Comparison of ENCODE assay signal across 12 cellular contexts in the genomic region with DNA sequence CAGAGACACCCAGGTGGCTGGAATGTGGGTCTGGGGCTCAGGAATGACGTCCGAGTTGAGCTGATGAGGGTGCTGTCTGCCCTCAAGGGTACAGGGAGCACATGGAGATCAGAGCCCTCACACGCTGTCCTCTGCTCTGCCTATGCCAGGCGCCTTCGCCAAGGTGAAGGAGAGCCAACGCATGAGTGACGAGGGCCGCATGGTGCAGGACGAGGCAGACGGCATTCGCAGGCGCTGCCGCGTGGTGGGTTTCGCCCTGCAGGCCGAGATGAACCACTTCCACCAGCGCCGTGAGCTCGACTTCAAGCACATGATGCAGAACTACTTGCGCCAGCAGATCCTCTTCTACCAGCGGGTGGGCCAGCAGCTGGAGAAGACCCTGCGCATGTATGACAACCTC. TPM values are rescaled to one million over a fixed set of nuclear protein-coding genes. Genes with fewer than 3 reads are reported as not detected.
DNase-seq lines count a peak whose midpoint lies in the region; ATAC-seq and TF ChIP-seq lines count a peak whose summit lies in the region.
"Had no signal": no experiment of that assay in that cellular context is flagged by ENCODE, and none has a peak within 500 bp of the region (broad histone marks: within the 10 kb centered on the region; RNA-seq: fewer than 3 reads in every experiment).

No MANE protein-coding gene starts in this region.

- intact Hi-C loops in posterior vena cava (cut with DNase I) = no loop called here
- intact Hi-C loops in naive thymus-derived CD4-positive, alpha-beta T cell (cut with micrococcal nuclease) = no loop called here

- H3K4me2 ChIP-seq in GM23338 = no peak overlapping the region
- H3K4me2 ChIP-seq: BLaER1 had no signal

- POLR2A ChIA-PET in WTC11 (lab: Charles Lee) = no interaction called here
- POLR2A ChIA-PET in naive thymus-derived CD4-positive, alpha-beta T cell (lab: Charles Lee) = interaction anchor here (0.9 kb wide), 1 partner anchor 9 kb away, joined by 3 read pairs; a partner anchor contains a TSS

- H3K9me3 Mint-ChIP-seq in GM23338 = no peaks in the 10 kb centered on the region; the same call in 2 of the 3 replicates
- H3K9me3 Mint-ChIP-seq in WTC11 = no peaks in the 10 kb centered on the region
- no peaks in the 10 kb centered on the region for H3K9me3 Mint-ChIP-seq in naive thymus-derived CD4-positive, alpha-beta T cell
- H3K9me3 Mint-ChIP-seq: IgD-negative memory B cell had no signal

- no peak for DNase-seq in GM23338 (ENCODE audit: low spot score)
- DNase-seq in WTC11 (ENCODE audit: low spot score) = no peak
- DNase-seq in posterior vena cava (ENCODE audit: low spot score) = peak; percentile 67
- no peak for DNase-seq in naive thymus-derived CD4-positive, alpha-beta T cell
- DNase-seq in activated T-cell treated with anti-CD3 and anti-CD28 coated beads, Interleukin-2, amount 50 U/mL, for 1 hour = no peak
- no peak for DNase-seq in kidney tubule cell (ENCODE audit: low spot score)
- DNase-seq: 8988T, AML-193, DMS53, H7 had no signal

- peaks cover 10% of the 10 kb centered on the region for H4K20me1 ChIP-seq in GM23338 (replicated peaks; ENCODE audit: insufficient read depth)

- H3K27me3 Mint-ChIP-seq in GM23338 (ENCODE audit: insufficient read depth, low read depth, poor library complexity) (peaks cover 16% of the 10 kb centered on the region), WTC11 (ENCODE audit: low read depth) (no peaks in the 10 kb centered on the region)
- no peaks in the 10 kb centered on the region for H3K27me3 Mint-ChIP-seq in naive thymus-derived CD4-positive, alpha-beta T cell
- H3K27me3 Mint-ChIP-seq: IgD-negative memory B cell had no signal

- no peaks in the 10 kb centered on the region; the same call in 1 of the 2 replicates for H3K4me1 ChIP-seq in GM23338 (ENCODE audit: insufficient read depth)
- H3K4me1 ChIP-seq in naive thymus-derived CD4-positive, alpha-beta T cell (ENCODE audit: control insufficient read depth in 2 of 2, insufficient read depth in 2 of 2, low read length in 2 of 2) = peaks cover 0 to 2% of the 10 kb centered on the region in 2 donors

- no peaks in the 10 kb centered on the region; the same call in 1 of the 2 replicates for H3K36me3 ChIP-seq in GM23338 (ENCODE audit: insufficient read depth)
- H3K36me3 ChIP-seq in naive thymus-derived CD4-positive, alpha-beta T cell (ENCODE audit: control insufficient read depth in 2 of 3, insufficient read depth in 3 of 3, low read length in 3 of 3) = no peaks in the 10 kb centered on the region

- peaks cover 38% of the 10 kb centered on the region for H3K79me2 ChIP-seq in GM23338 (replicated peaks; ENCODE audit: insufficient read depth)

- no peaks in the 10 kb centered on the region for H3K27me3 ChIP-seq in GM23338 (ENCODE audit: insufficient read depth)
- H3K27me3 ChIP-seq in naive thymus-derived CD4-positive, alpha-beta T cell (ENCODE audit: control insufficient read depth in 2 of 2, insufficient read depth in 2 of 2, low read length in 2 of 2) = no peaks in the 10 kb centered on the region
- H3K27me3 ChIP-seq: BLaER1 had no signal

- H3K9me3 ChIP-seq in naive thymus-derived CD4-positive, alpha-beta T cell (ENCODE audit: control insufficient read depth in 2 of 3, low read length in 3 of 3) = no peaks in the 10 kb centered on the region
- H3K9me3 ChIP-seq: BLaER1 had no signal

- H2AFZ ChIP-seq in GM23338 = no peak overlapping the region

- H3K4me1 Mint-ChIP-seq in GM23338 = peaks cover 33% of the 10 kb centered on the region
- H3K4me1 Mint-ChIP-seq in WTC11 = peaks cover 16% of the 10 kb centered on the region
- H3K4me1 Mint-ChIP-seq in naive thymus-derived CD4-positive, alpha-beta T cell = peaks cover 3 to 10% (median 6%) of the 10 kb centered on the region in 7 donors

- ATAC-seq in GM23338 (no peak), WTC11 (no peak)
- ATAC-seq in naive thymus-derived CD4-positive, alpha-beta T cell = no peak

- CTCF ChIA-PET in WTC11 (lab: Charles Lee) = no interaction called here
- CTCF ChIA-PET in naive thymus-derived CD4-positive, alpha-beta T cell (lab: Charles Lee) = no interaction called here

- H3K36me3 Mint-ChIP-seq in GM23338 (ENCODE audit: low read depth) (peaks cover 16% of the 10 kb centered on the region; the same call in 2 of the 3 replicates), WTC11 (peaks cover 10% of the 10 kb centered on the region; the same call in 1 of the 2 replicates)
- no peaks in the 10 kb centered on the region for H3K36me3 Mint-ChIP-seq in naive thymus-derived CD4-positive, alpha-beta T cell
- H3K36me3 Mint-ChIP-seq: IgD-negative memory B cell had no signal

- TF ChIP-seq CTCF in GM23338 (conservative IDR thresholded peaks at IDR 0.05; ENCODE audit: low read depth in 2 of 2) (no peak), WTC11 (IDR thresholded peaks at IDR 0.05) (no peak)

- H3K27ac Mint-ChIP-seq in GM23338 (0 out of 2 replicates have a peak overlapping the region, but pooled peaks have one; percentile 29), WTC11 (peak overlapping the region; percentile 43)
- no peak overlapping the region for H3K27ac Mint-ChIP-seq in naive thymus-derived CD4-positive, alpha-beta T cell

- no peak overlapping the region for H3K27ac ChIP-seq in GM23338 (ENCODE audit: low read depth)
- no peak overlapping the region for H3K27ac ChIP-seq in naive thymus-derived CD4-positive, alpha-beta T cell (ENCODE audit: low read depth, low read length)
- H3K27ac ChIP-seq: BLaER1 had no signal

- H3F3A ChIP-seq in GM23338 (replicated peaks; ENCODE audit: low read depth) = 0 out of 2 replicates have a peak, but pooled peaks cover 2% of the 10 kb centered on the region

- no peak overlapping the region for H3K4me3 ChIP-seq in GM23338
- no peak overlapping the region for H3K4me3 ChIP-seq in naive thymus-derived CD4-positive, alpha-beta T cell (ENCODE audit: low read length)
- H3K4me3 ChIP-seq: BLaER1 had no signal

- H3K9me2 ChIP-seq in GM23338 (ENCODE audit: insufficient read depth) = no peaks in the 10 kb centered on the region

- H3K4me3 Mint-ChIP-seq in GM23338 (no peak overlapping the region), WTC11 (no peak overlapping the region)
- H3K4me3 Mint-ChIP-seq in naive thymus-derived CD4-positive, alpha-beta T cell = no peak overlapping the region
- H3K4me3 Mint-ChIP-seq: IgD-negative memory B cell had no signal

TF ChIP-seq in GM23338, 12 proteins besides CTCF, POLR2A, EP300 and RAD21 (continues in another document):
- no peak for TF ChIP-seq POLR2AphosphoS5 (IDR thresholded peaks at IDR 0.05; ENCODE audit: low read depth)
- no peak for TF ChIP-seq NANOG (IDR thresholded peaks at IDR 0.05; ENCODE audit: borderline replicate concordance)
- no peak for TF ChIP-seq EZH2 (IDR thresholded peaks at IDR 0.05; ENCODE audit: low read depth, unreplicated experiment)

TF ChIP-seq in WTC11, 78 proteins besides CTCF, POLR2A, EP300 and RAD21 (continues in another document):
- TF ChIP-seq ZNF423 (CRISPR knock-in tag; IDR thresholded peaks at IDR 0.05) (no peak), CREB1 (CRISPR knock-in tag; IDR thresholded peaks at IDR 0.05) (no peak), ZNF263 (CRISPR knock-in tag; IDR thresholded peaks at IDR 0.05; ENCODE audit: low read depth) (no peak), OVOL2 (CRISPR knock-in tag; IDR thresholded peaks at IDR 0.05; ENCODE audit: borderline replicate concordance) (no peak), ZNF121 (CRISPR knock-in tag; IDR thresholded peaks at IDR 0.05) (no peak), NR2C2 (CRISPR knock-in tag; IDR thresholded peaks at IDR 0.05) (no peak)
- TF ChIP-seq, protein P1, sequence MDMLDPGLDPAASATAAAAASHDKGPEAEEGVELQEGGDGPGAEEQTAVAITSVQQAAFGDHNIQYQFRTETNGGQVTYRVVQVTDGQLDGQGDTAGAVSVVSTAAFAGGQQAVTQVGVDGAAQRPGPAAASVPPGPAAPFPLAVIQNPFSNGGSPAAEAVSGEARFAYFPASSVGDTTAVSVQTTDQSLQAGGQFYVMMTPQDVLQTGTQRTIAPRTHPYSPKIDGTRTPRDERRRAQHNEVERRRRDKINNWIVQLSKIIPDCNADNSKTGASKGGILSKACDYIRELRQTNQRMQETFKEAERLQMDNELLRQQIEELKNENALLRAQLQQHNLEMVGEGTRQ (CRISPR knock-in tag; IDR thresholded peaks at IDR 0.05) = no peak

RNA-seq across cellular contexts. Expression of a gene that starts 9.1 kb away (rescaled TPM):
- 14.6 and 21.2 TPM in 2 replicates for total RNA-seq in GM23338 (2014; rRNA removed; shearing (Covaris generic))
- 4.9 and 6.2 TPM in 2 replicates for polyA plus RNA-seq in GM23338 (2016; fragmentation: Nextera tagmentation; extraction: Ambion mirVana)
- 17.8 to 19.8 TPM (median 18.9 TPM) in 3 replicates for total RNA-seq in WTC11 (2021)
- total RNA-seq in posterior vena cava = 10 to 100 TPM; 23.8 to 30.9 TPM
- 1 to 10 TPM in 4 of 5 experiments, under 1 TPM in 1; 0.94 to 3.4 (median 1.4) TPM for total RNA-seq in naive thymus-derived CD4-positive, alpha-beta T cell
- polyA plus RNA-seq in naive thymus-derived CD4-positive, alpha-beta T cell = under 1 TPM; 0.13 to 0.22 TPM

RNA-seq across cellular contexts. Expression of a gene that starts 16.8 kb away (rescaled TPM):
- 315 and 319 TPM in 2 replicates for total RNA-seq in GM23338 (2014; rRNA removed; shearing (Covaris generic))
- 210 and 219 TPM in 2 replicates for polyA plus RNA-seq in GM23338 (2016; fragmentation: Nextera tagmentation; extraction: Ambion mirVana)
- total RNA-seq in WTC11 (2021) = 93.7 to 107 TPM (median 94.8 TPM) in 3 replicates
- 10 to 100 TPM; 29.0 to 34.1 TPM for total RNA-seq in posterior vena cava
- 100 to 1,000 TPM in 1 of 5 experiments, 10 to 100 TPM in 4; 32.3 to 100 (median 89.5) TPM for total RNA-seq in naive thymus-derived CD4-positive, alpha-beta T cell
- 100 to 1,000 TPM; 232 to 325 TPM for polyA plus RNA-seq in naive thymus-derived CD4-positive, alpha-beta T cell

RNA-seq across cellular contexts. Expression of a gene that starts 31.3 kb away (rescaled TPM):
- total RNA-seq in GM23338 (2014; rRNA removed; shearing (Covaris generic)) = 27.7 and 31.5 TPM in 2 replicates
- 20.5 and 22.4 TPM in 2 replicates for polyA plus RNA-seq in GM23338 (2016; fragmentation: Nextera tagmentation; extraction: Ambion mirVana)
- total RNA-seq in WTC11 (2021) = 25.9 to 28.4 TPM (median 27.9 TPM) in 3 replicates
- total RNA-seq in posterior vena cava = 10 to 100 TPM; 17.2 to 22.5 TPM
- 10 to 100 TPM; 16.5 to 33.2 (median 21.5) TPM for total RNA-seq in naive thymus-derived CD4-positive, alpha-beta T cell
- 10 to 100 TPM; 41.1 to 51.5 TPM for polyA plus RNA-seq in naive thymus-derived CD4-positive, alpha-beta T cell

RNA-seq across cellular contexts. Expression of a gene that starts 55.8 kb away (rescaled TPM):
- total RNA-seq in GM23338 (2014; rRNA removed; shearing (Covaris generic)) = 3.6 and 4.0 TPM in 2 replicates
- polyA plus RNA-seq in GM23338 (2016; fragmentation: Nextera tagmentation; extraction: Ambion mirVana) = 0.27 and 0.33 TPM in 2 replicates
- total RNA-seq in WTC11 (2021) (2.9 to 3.6 TPM (median 3.6 TPM) in 3 replicates), posterior vena cava (100 to 1,000 TPM in 1 of 2 donors, 10 to 100 TPM in 1; 90.4 to 134 TPM)
- not detected for total RNA-seq in naive thymus-derived CD4-positive, alpha-beta T cell
- polyA plus RNA-seq in naive thymus-derived CD4-positive, alpha-beta T cell = not detected
- polyA plus RNA-seq: IgD-negative memory B cell had no signal

Comparison
In these comparisons a context has a peak if more than half of its experiments do, and no peak if none do; other contexts are left out.
1. H3K27ac Mint-ChIP-seq: peak in GM23338 (single experiment) and WTC11 (single experiment); none in naive thymus-derived CD4-positive, alpha-beta T cell (0 of 9).